36 cellular contexts compared by ENCODE assay signal in genomic region chr16:89936981-89937380, GRCh38. TPM values are rescaled to one million over a fixed set of nuclear protein-coding genes. Genes with fewer than 3 reads are reported as not detected.
"Had no signal": no experiment of that assay in that cellular context is flagged by ENCODE, and none has a peak within 500 bp of the region (broad histone marks: within the 10 kb centered on the region; RNA-seq: fewer than 3 reads in every experiment).

No MANE protein-coding gene starts in this region.

- H3K4me1 Mint-ChIP-seq: activated B cell treated with CpG ODN at 0.5 μM for 24 hours; activated CD4-positive, alpha-beta T cell treated with anti-CD3 and anti-CD28 coated beads, Interleukin-2, amount 10 ng/mL, durations not matched to agents 24 days and 14 days; activated naive CD8-positive, alpha-beta T cell treated with anti-CD3 and anti-CD28 coated beads for 36 hours; activated T-helper 17 cell treated with anti-CD3 and anti-CD28 coated beads, Interleukin-2, amount 50 U/mL, for 72 hours had no signal

- H3K4me3 Mint-ChIP-seq: activated B cell treated with CpG ODN at 0.5 μM for 24 hours; activated CD4-positive, alpha-beta memory T cell treated with anti-CD3 and anti-CD28 coated beads for 36 hours; activated CD4-positive, alpha-beta T cell treated with anti-CD3 and anti-CD28 coated beads, Interleukin-2, amount 10 ng/mL, durations not matched to agents 24 days and 14 days; activated CD8-positive, alpha-beta T cell treated with anti-CD3 and anti-CD28 coated beads for 36 hours; activated naive CD4-positive, alpha-beta T cell treated with anti-CD3 and anti-CD28 coated beads for 36 hours; activated naive CD8-positive, alpha-beta T cell treated with anti-CD3 and anti-CD28 coated beads for 36 hours; activated T-cell treated with anti-CD3 and anti-CD28 coated beads, Interleukin-2, amount 50 U/mL, for 4 hours; activated T-cell treated with anti-CD3 and anti-CD28 coated beads, Interleukin-2, amount 50 U/mL, for 72 hours; activated T-helper 1 cell treated with anti-CD3 and anti-CD28 coated beads, Interleukin-12 subunit alpha, Interleukin-12 subunit beta, Interleukin-2, Interleukin-4 antibody, amounts not matched to agents 30 ng/mL and 10 ng/mL and 1 ng/mL, durations not matched to agents 14 hours and 24 hours and 36 hours; activated T-helper 17 cell treated with anti-CD3 and anti-CD28 coated beads, Interleukin-2, amount 50 U/mL, for 72 hours; T-helper 1 cell treated with Interleukin-12 subunit alpha and Interleukin-12 subunit beta and Interleukin-4 antibody, amounts not matched to agents 30 μg/mL and 1 μg/mL, for 36 hours; T-helper 2 cell treated with Interferon-gamma antibody and Interleukin-4, amounts not matched to agents 5 μg/mL and 100 μg/mL, for 36 hours had no signal

- H3K27me3 ChIP-seq: adrenal gland, body of pancreas, brain microvascular endothelial cell, breast epithelium had no signal

- H3K4me3 ChIP-seq: adrenal gland, body of pancreas, breast epithelium had no signal

- H3K36me3 Mint-ChIP-seq: activated CD4-positive, alpha-beta memory T cell treated with anti-CD3 and anti-CD28 coated beads for 36 hours; activated naive CD4-positive, alpha-beta T cell treated with anti-CD3 and anti-CD28 coated beads, Interleukin-2, amount 50 U/mL, for 72 hours; activated naive CD8-positive, alpha-beta T cell treated with anti-CD3 and anti-CD28 coated beads for 36 hours had no signal

- FAIRE-seq: astrocyte, TTC549 had no signal

- H3K4me1 ChIP-seq: adrenal gland, body of pancreas, breast epithelium had no signal

- H3K9me3 Mint-ChIP-seq: activated B cell treated with CpG ODN at 0.5 μM for 24 hours; activated CD4-positive, alpha-beta memory T cell treated with anti-CD3 and anti-CD28 coated beads for 36 hours; activated CD4-positive, alpha-beta T cell treated with anti-CD3 and anti-CD28 coated beads, Interleukin-2, amount 10 ng/mL, durations not matched to agents 24 days and 14 days; activated CD8-positive, alpha-beta T cell treated with anti-CD3 and anti-CD28 coated beads for 36 hours; activated naive CD4-positive, alpha-beta T cell treated with anti-CD3 and anti-CD28 coated beads for 36 hours; activated naive CD4-positive, alpha-beta T cell treated with anti-CD3 and anti-CD28 coated beads, Interleukin-2, amount 50 U/mL, for 72 hours; activated naive CD8-positive, alpha-beta T cell treated with anti-CD3 and anti-CD28 coated beads for 36 hours; activated T-cell treated with anti-CD3 and anti-CD28 coated beads, Interleukin-2, amount 50 U/mL, for 4 hours; activated T-cell treated with anti-CD3 and anti-CD28 coated beads, Interleukin-2, amount 50 U/mL, for 72 hours; activated T-helper 1 cell treated with anti-CD3 and anti-CD28 coated beads, Interleukin-12 subunit alpha, Interleukin-12 subunit beta, Interleukin-2, Interleukin-4 antibody, amounts not matched to agents 30 ng/mL and 10 ng/mL and 1 ng/mL, durations not matched to agents 14 hours and 24 hours and 36 hours; activated T-helper 17 cell treated with anti-CD3 and anti-CD28 coated beads, Interleukin-2, amount 50 U/mL, for 72 hours; T-helper 1 cell treated with Interleukin-12 subunit alpha and Interleukin-12 subunit beta and Interleukin-4 antibody, amounts not matched to agents 30 μg/mL and 1 μg/mL, for 36 hours; T-helper 2 cell treated with Interferon-gamma antibody and Interleukin-4, amounts not matched to agents 5 μg/mL and 100 μg/mL, for 36 hours had no signal

- ATAC-seq: activated CD8-positive, alpha-beta T cell treated with anti-CD3 and anti-CD28 coated beads for 36 hours; activated naive CD4-positive, alpha-beta T cell treated with anti-CD3 and anti-CD28 coated beads, Interleukin-2, amount 50 U/mL, for 72 hours; activated T-cell treated with anti-CD3 and anti-CD28 coated beads, Interleukin-2, amount 50 U/mL, for 4 hours; activated T-cell treated with anti-CD3 and anti-CD28 coated beads, Interleukin-2, amount 50 U/mL, for 72 hours; activated T-helper 17 cell treated with anti-CD3 and anti-CD28 coated beads, Interleukin-2, amount 50 U/mL, for 72 hours; body of pancreas had no signal

- H3K27ac ChIP-seq: adrenal gland, body of pancreas, brain microvascular endothelial cell, breast epithelium, VCaP had no signal

- H3K27me3 Mint-ChIP-seq: activated CD4-positive, alpha-beta memory T cell treated with anti-CD3 and anti-CD28 coated beads for 36 hours; activated CD4-positive, alpha-beta T cell treated with anti-CD3 and anti-CD28 coated beads, Interleukin-2, amount 10 ng/mL, durations not matched to agents 24 days and 14 days; activated T-helper 17 cell treated with anti-CD3 and anti-CD28 coated beads, Interleukin-2, amount 50 U/mL, for 72 hours had no signal

- H3K36me3 ChIP-seq: breast epithelium had no signal

- H3K9me3 ChIP-seq: adrenal gland, body of pancreas, breast epithelium had no signal

- H3K27ac Mint-ChIP-seq: activated B cell treated with CpG ODN at 0.5 μM for 24 hours; activated CD4-positive, alpha-beta memory T cell treated with anti-CD3 and anti-CD28 coated beads for 36 hours; activated CD4-positive, alpha-beta T cell treated with anti-CD3 and anti-CD28 coated beads, Interleukin-2, amount 10 ng/mL, durations not matched to agents 24 days and 14 days; activated CD8-positive, alpha-beta T cell treated with anti-CD3 and anti-CD28 coated beads for 36 hours; activated naive CD4-positive, alpha-beta T cell treated with anti-CD3 and anti-CD28 coated beads for 36 hours; activated naive CD4-positive, alpha-beta T cell treated with anti-CD3 and anti-CD28 coated beads, Interleukin-2, amount 50 U/mL, for 72 hours; activated naive CD8-positive, alpha-beta T cell treated with anti-CD3 and anti-CD28 coated beads for 36 hours; activated T-cell treated with anti-CD3 and anti-CD28 coated beads, Interleukin-2, amount 50 U/mL, for 72 hours; activated T-helper 1 cell treated with anti-CD3 and anti-CD28 coated beads, Interleukin-12 subunit alpha, Interleukin-12 subunit beta, Interleukin-2, Interleukin-4 antibody, amounts not matched to agents 30 ng/mL and 10 ng/mL and 1 ng/mL, durations not matched to agents 14 hours and 24 hours and 36 hours; activated T-helper 17 cell treated with anti-CD3 and anti-CD28 coated beads, Interleukin-2, amount 50 U/mL, for 72 hours; T-helper 1 cell treated with Interleukin-12 subunit alpha and Interleukin-12 subunit beta and Interleukin-4 antibody, amounts not matched to agents 30 μg/mL and 1 μg/mL, for 36 hours; T-helper 2 cell treated with Interferon-gamma antibody and Interleukin-4, amounts not matched to agents 5 μg/mL and 100 μg/mL, for 36 hours had no signal

- DNase-seq: activated B cell treated with CpG ODN at 0.5 μM for 24 hours; activated CD4-positive, alpha-beta memory T cell treated with anti-CD3 and anti-CD28 coated beads for 36 hours; activated CD4-positive, alpha-beta T cell treated with anti-CD3 and anti-CD28 coated beads for 4 hours; activated CD4-positive, alpha-beta T cell treated with anti-CD3 and anti-CD28 coated beads, Interleukin-2, amount 10 ng/mL, durations not matched to agents 24 days and 14 days; activated CD4-positive, alpha-beta T cell treated with anti-CD3 and anti-CD28 coated beads, Interleukin-2, amount 50 U/mL, for 1 hour; activated CD4-positive, alpha-beta T cell treated with anti-CD3 and anti-CD28 coated beads, Interleukin-2, amount 50 U/mL, for 4 hours; activated CD4-positive, CD25-positive, alpha-beta regulatory T cell treated with anti-CD3 and anti-CD28 coated beads, Interleukin-2, amount 50 U/mL, for 72 hours; activated CD8-positive, alpha-beta memory T cell treated with anti-CD3 and anti-CD28 coated beads, Interleukin-2, amount 50 U/mL, for 4 hours; activated CD8-positive, alpha-beta T cell treated with anti-CD3 and anti-CD28 coated beads for 36 hours; activated effector memory CD4-positive, alpha-beta T cell treated with anti-CD3 and anti-CD28 coated beads, Interleukin-2, amount 50 U/mL, for 16 hours; activated gamma-delta T cell treated with Interleukin-2 at 50 U/mL for 16 hours; activated naive CD4-positive, alpha-beta T cell; activated naive CD4-positive, alpha-beta T cell treated with anti-CD3 and anti-CD28 coated beads for 36 hours; activated naive CD4-positive, alpha-beta T cell treated with anti-CD3 and anti-CD28 coated beads, Interleukin-2, amount 50 U/mL, for 16 hours; activated naive CD8-positive, alpha-beta T cell treated with anti-CD3 and anti-CD28 coated beads for 36 hours; activated T-cell treated with anti-CD3 and anti-CD28 coated beads for 4 hours; activated T-cell treated with anti-CD3 and anti-CD28 coated beads, Interleukin-2, amount 50 U/mL, for 1 hour; activated T-cell treated with anti-CD3 and anti-CD28 coated beads, Interleukin-2, amount 50 U/mL, for 4 hours; activated T-cell treated with anti-CD3 and anti-CD28 coated beads, Interleukin-2, amount 50 U/mL, for 72 hours; adrenal gland; amniotic stem cell; aorta; body of pancreas; brain microvascular endothelial cell; central memory CD4-positive, alpha-beta T cell; T-helper 2 cell; T-helper 9 cell had no signal

RNA-seq across cellular contexts. Expression of gene TUBB3, which starts 13.8 kb away (rescaled TPM):
- total RNA-seq: activated naive CD8-positive, alpha-beta T cell treated with anti-CD3 and anti-CD28 coated beads for 36 hours had no signal
